Comparison of ENCODE assay signal across 1 cellular context in the genomic region with DNA sequence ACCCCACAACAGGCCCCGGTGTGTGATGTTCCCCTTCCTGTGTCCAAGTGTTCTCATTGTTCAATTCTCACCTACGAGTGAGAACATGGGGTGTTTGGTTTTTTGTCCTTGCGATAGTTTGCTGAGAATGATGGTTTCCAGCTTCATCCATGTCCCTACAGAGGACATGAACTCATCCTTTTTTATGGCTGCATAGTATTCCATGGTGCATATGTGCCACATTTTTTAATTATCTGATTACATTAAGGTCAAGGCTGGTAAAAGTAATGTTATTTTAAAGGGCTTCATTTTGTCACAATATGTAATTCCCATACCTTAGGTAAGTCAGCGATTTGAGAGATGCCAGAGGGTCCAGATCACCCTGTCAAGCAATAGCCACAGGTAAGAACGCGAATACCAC.
TF ChIP-seq lines count a peak whose summit lies in the region.

No MANE protein-coding gene starts in this region.

TF ChIP-seq in HEK293, 187 proteins besides CTCF, POLR2A, EP300 and RAD21:
- TF ChIP-seq ZNF146 (tag by site-specific recombination; IDR thresholded peaks at IDR 0.05), result peak; percentile 99
